In genomic region chr4:186514271-186514950, GRCh38 we compare ENCODE assay signal across 28 cellular contexts. TPM values are rescaled to one million over a fixed set of nuclear protein-coding genes. Genes with fewer than 3 reads are reported as not detected.
DNase-seq lines count a peak whose midpoint lies in the region; ATAC-seq and TF ChIP-seq lines count a peak whose summit lies in the region.
"Had no signal": no experiment of that assay in that cellular context is flagged by ENCODE, and none has a peak within 500 bp of the region (broad histone marks: within the 10 kb centered on the region; RNA-seq: fewer than 3 reads in every experiment).

No MANE protein-coding gene starts in this region.

- no peaks in the 10 kb centered on the region for H3K9me3 Mint-ChIP-seq in MCF 10A (ENCODE audit: unreplicated experiment)
- H3K9me3 Mint-ChIP-seq in activated T-cell treated with anti-CD3 and anti-CD28 coated beads, Interleukin-2, amount 50 U/mL, for 72 hours, result peaks cover 0 to 10% of the 10 kb centered on the region in 2 donors

- H3K9me3 ChIP-seq in breast epithelium (peaks cover 0 to 19% of the 10 kb centered on the region in 2 donors), PC-3 (ENCODE audit: low read length) (no peaks in the 10 kb centered on the region), T-helper 17 cell (ENCODE audit: control insufficient read depth, low read length, poor library complexity, severe bottlenecking) (no peaks in the 10 kb centered on the region)

- H3K4me2 ChIP-seq in PC-3 (ENCODE audit: low read length), result no peak overlapping the region
- H3K4me2 ChIP-seq: BLaER1 had no signal

- H3K36me3 Mint-ChIP-seq in MCF 10A (ENCODE audit: insufficient read depth, unreplicated experiment), result no peaks in the 10 kb centered on the region
- H3K36me3 Mint-ChIP-seq in activated T-cell treated with anti-CD3 and anti-CD28 coated beads, Interleukin-2, amount 50 U/mL, for 72 hours (ENCODE audit: insufficient read depth in 2 of 2), result peaks cover 0 to 2% of the 10 kb centered on the region in 2 donors
- H3K36me3 Mint-ChIP-seq in T-helper 17 cell (ENCODE audit: low read depth), result no peaks in the 10 kb centered on the region

- CTCF ChIA-PET in MCF 10A (lab: Yijun Ruan, JAX) (interaction anchor here (0.9 kb wide), 1 partner anchor 44 kb away, joined by 4 read pairs; no protein-coding TSS in a partner anchor), PC-3 (lab: Charles Lee) (no interaction called here)

- H3K27ac Mint-ChIP-seq in MCF 10A (ENCODE audit: low read depth, unreplicated experiment) (peak overlapping the region; percentile 10), T-helper 17 cell (no peak overlapping the region)
- H3K27ac Mint-ChIP-seq in activated T-cell treated with anti-CD3 and anti-CD28 coated beads, Interleukin-2, amount 50 U/mL, for 72 hours, result no peak overlapping the region
- H3K27ac Mint-ChIP-seq: CD4-positive, alpha-beta T cell had no signal

- no peak overlapping the region for H3K9ac ChIP-seq in PC-3 (ENCODE audit: low read length)
- H3K9ac ChIP-seq: BLaER1 had no signal

- no peaks in the 10 kb centered on the region for H3K9me2 ChIP-seq in PC-3 (replicated peaks; ENCODE audit: low read length)

- H3F3A ChIP-seq in PC-3 (ENCODE audit: low read length, unreplicated experiment), result no peaks in the 10 kb centered on the region

- ATAC-seq in PC-3 (no peak), T-helper 17 cell (no peak)
- ATAC-seq in activated T-cell treated with anti-CD3 and anti-CD28 coated beads, Interleukin-2, amount 50 U/mL, for 72 hours (replicated peaks in 1 of 2), result no peak
- ATAC-seq: GM12878, Panc1 had no signal

- no peaks in the 10 kb centered on the region for H3K27me3 ChIP-seq in breast epithelium
- peaks cover 4% of the 10 kb centered on the region for H3K27me3 ChIP-seq in PC-3 (ENCODE audit: low read length)
- no peaks in the 10 kb centered on the region for H3K27me3 ChIP-seq in H7 (ENCODE audit: control insufficient read depth, insufficient read depth, low read length)
- H3K27me3 ChIP-seq: BLaER1 had no signal

- BruUV-seq in MCF 10A (replicated peaks; lab: Mats Ljungman, UMichigan) (no TSS peak), PC-3 (replicated peaks; lab: Mats Ljungman, UMichigan) (no TSS peak)

- intact Hi-C loops in MCF 10A (cut with micrococcal nuclease), result no loop called here
- intact Hi-C loops in breast epithelium (cut with DNase I; ENCODE audit: low total_unique reads), result no loop called here
- intact Hi-C loops in PC-3 (cut with micrococcal nuclease), result no loop called here

- H3K4me3 ChIP-seq in breast epithelium, result no peak overlapping the region
- no peak overlapping the region for H3K4me3 ChIP-seq in PC-3 (ENCODE audit: low read length)
- no peak overlapping the region for H3K4me3 ChIP-seq in H7 (ENCODE audit: insufficient read depth, low read depth, low read length)
- H3K4me3 ChIP-seq: BLaER1, GM12878, SK-N-MC had no signal

- H3K27me3 Mint-ChIP-seq in MCF 10A (ENCODE audit: insufficient read depth, unreplicated experiment), result no peaks in the 10 kb centered on the region
- no peaks in the 10 kb centered on the region for H3K27me3 Mint-ChIP-seq in activated T-cell treated with anti-CD3 and anti-CD28 coated beads, Interleukin-2, amount 50 U/mL, for 72 hours (ENCODE audit: low read depth)
- H3K27me3 Mint-ChIP-seq in T-helper 17 cell, result no peaks in the 10 kb centered on the region
- H3K27me3 Mint-ChIP-seq: CD4-positive, alpha-beta T cell had no signal

- TF ChIP-seq CTCF in MCF 10A (IDR thresholded peaks at IDR 0.05; ENCODE audit: unreplicated experiment) (no peak), breast epithelium (IDR thresholded peaks at IDR 0.05) (no peak), PC-3 (conservative IDR thresholded peaks at IDR 0.05; ENCODE audit: low read depth, low read length) (no peak)

- POLR2A ChIA-PET in MCF 10A (lab: Yijun Ruan, JAX) (no interaction called here), PC-3 (lab: Charles Lee; ENCODE audit: unreplicated experiment) (no interaction called here)

- H3K79me2 ChIP-seq in PC-3 (ENCODE audit: low read length), result no peaks in the 10 kb centered on the region

- H4K20me1 ChIP-seq in PC-3 (ENCODE audit: low read length), result no peaks in the 10 kb centered on the region
- H4K20me1 ChIP-seq: BLaER1 had no signal

- no peaks in the 10 kb centered on the region for H3K4me1 ChIP-seq in breast epithelium
- H3K4me1 ChIP-seq in PC-3 (ENCODE audit: insufficient read depth, low read length), result no peaks in the 10 kb centered on the region
- H3K4me1 ChIP-seq: BLaER1 had no signal

- no peak overlapping the region for H2AFZ ChIP-seq in PC-3 (ENCODE audit: low read length)

- TF ChIP-seq POLR2A in breast epithelium (IDR thresholded peaks at IDR 0.05), result no peak

- H3K36me3 ChIP-seq in breast epithelium, result no peaks in the 10 kb centered on the region
- no peaks in the 10 kb centered on the region for H3K36me3 ChIP-seq in PC-3 (ENCODE audit: low read depth, low read length)
- H3K36me3 ChIP-seq in H7 (replicated peaks; ENCODE audit: control insufficient read depth, insufficient read depth, low read length), result no peaks in the 10 kb centered on the region
- H3K36me3 ChIP-seq: BLaER1 had no signal

- H3K4me1 Mint-ChIP-seq in MCF 10A (ENCODE audit: insufficient read depth, unreplicated experiment) (peaks cover 9% of the 10 kb centered on the region), T-helper 17 cell (no peaks in the 10 kb centered on the region)
- H3K4me1 Mint-ChIP-seq in activated T-cell treated with anti-CD3 and anti-CD28 coated beads, Interleukin-2, amount 50 U/mL, for 72 hours (ENCODE audit: low read depth), result no peaks in the 10 kb centered on the region

- H3K4me3 Mint-ChIP-seq in MCF 10A (ENCODE audit: unreplicated experiment) (no peak overlapping the region), T-helper 17 cell (no peak overlapping the region)
- H3K4me3 Mint-ChIP-seq in activated T-cell treated with anti-CD3 and anti-CD28 coated beads, Interleukin-2, amount 50 U/mL, for 72 hours, result no peak overlapping the region
- H3K4me3 Mint-ChIP-seq: CD4-positive, alpha-beta T cell had no signal

- DNase-seq in MCF 10A (ENCODE audit: unreplicated experiment) (peak; percentile 31), breast epithelium (ENCODE audit: low spot score in 2 of 2) (no peak), PC-3 (peak; percentile 41), cerebellum (ENCODE audit: low spot score) (peak; percentile 63), H7 (no peak), T-helper 17 cell (no peak)
- no peak for DNase-seq in activated T-cell treated with anti-CD3 and anti-CD28 coated beads, Interleukin-2, amount 50 U/mL, for 72 hours
- DNase-seq: ACHN; CD4-positive, alpha-beta T cell; GDM1; GOT3; HCEC 1CT; KBM-7; NCI-H1048; NCI-H1417; NCI-H1694; NCI-H2029 treated with DMSO at 0.1 percent for 48 hours; NCI-H2227 treated with DMSO at 0.1 percent for 48 hours; NCI-H526 treated with DMSO at 0.1 percent for 48 hours; SIG-M5 had no signal

- H3K27ac ChIP-seq in breast epithelium (no peak overlapping the region), PC-3 (ENCODE audit: low read length) (no peak overlapping the region)
- H3K27ac ChIP-seq: 22Rv1, BLaER1, HL-60, SK-N-MC had no signal

RNA-seq across cellular contexts. Expression of gene MTNR1A, which starts 41.0 kb away (rescaled TPM):
- 0.25 TPM in 1 of 2 replicates, not detected in the other for total RNA-seq in MCF 10A (2022)
- total RNA-seq in breast epithelium, result not detected
- total RNA-seq in PC-3 (2014; rRNA removed), result not detected in 2 replicates
- 1.8 TPM for total RNA-seq in cerebellum
- 0.33 and 0.76 TPM in 2 replicates for total RNA-seq in H7 (2014; rRNA removed; shearing (Covaris generic))
- not detected for total RNA-seq in activated T-cell treated with anti-CD3 and anti-CD28 coated beads, Interleukin-2, amount 50 U/mL, for 72 hours
- not detected for total RNA-seq in T-helper 17 cell
- total RNA-seq: CD4-positive, alpha-beta T cell; GM12878; LHCN-M2; NCI-H460 had no signal

Comparison
In these comparisons a context has a peak if more than half of its experiments do, and no peak if none do; other contexts are left out.
1. DNase-seq: peak in MCF 10A (single experiment), PC-3 (single experiment) and cerebellum (single experiment); none in breast epithelium (0 of 2), H7 (single experiment), activated T-cell treated with anti-CD3 and anti-CD28 coated beads, Interleukin-2, amount 50 U/mL, for 72 hours (0 of 2) and T-helper 17 cell (0 of 3).